ENCODE assay signal across 1 cellular context in the genomic region with DNA sequence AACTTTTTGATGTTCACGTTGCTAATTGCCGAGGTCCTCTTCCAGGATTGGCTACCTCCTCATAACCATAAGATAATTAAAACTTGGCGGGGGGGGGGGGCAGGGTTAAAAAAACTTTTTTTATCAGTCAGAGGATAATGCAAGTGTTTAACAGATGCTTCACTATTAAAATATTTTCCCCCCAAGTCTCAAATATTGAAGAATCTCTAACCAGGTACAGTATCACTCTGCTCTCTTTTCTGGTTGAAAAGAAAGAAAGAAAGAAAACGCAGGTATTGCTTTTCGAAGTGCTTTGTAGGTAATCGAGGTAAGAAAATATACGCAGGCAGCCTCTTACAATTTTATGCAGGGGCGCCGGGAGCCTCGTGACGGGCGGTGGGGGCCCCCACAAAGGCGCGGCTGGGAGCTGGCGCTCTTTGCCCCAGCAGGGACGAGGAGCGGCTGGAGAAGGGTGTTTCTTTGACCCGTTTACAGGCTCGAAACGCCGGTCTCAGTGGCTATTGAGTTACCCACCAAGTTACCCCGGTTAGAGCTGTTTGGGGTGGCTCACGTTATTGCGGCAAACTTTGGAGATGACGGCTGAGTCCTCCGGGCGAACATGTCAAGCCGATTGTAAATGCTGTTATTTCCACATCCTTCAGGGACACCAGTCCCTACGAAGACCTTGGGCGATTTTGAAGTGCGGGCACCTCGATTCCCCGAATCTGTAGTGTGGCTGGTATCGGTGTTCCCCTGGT.
TF ChIP-seq lines count a peak whose summit lies in the region.

No MANE protein-coding gene starts in this region.

TF ChIP-seq in HepG2, 621 proteins besides CTCF, POLR2A, EP300 and RAD21 (continued from another document):
- TF ChIP-seq ZHX1 (CRISPR knock-in tag; IDR thresholded peaks at IDR 0.05; ENCODE audit: low read depth) (no peak), SMYD3 (CRISPR knock-in tag; IDR thresholded peaks at IDR 0.05) (no peak), TGIF2 (CRISPR knock-in tag; IDR thresholded peaks at IDR 0.05) (no peak), ZNF646 (CRISPR knock-in tag; IDR thresholded peaks at IDR 0.05) (no peak), TBX2 (CRISPR knock-in tag; IDR thresholded peaks at IDR 0.05; ENCODE audit: borderline replicate concordance) (no peak), YEATS2 (CRISPR knock-in tag; IDR thresholded peaks at IDR 0.05; ENCODE audit: borderline replicate concordance) (no peak)
